ENCODE assay signal across 14 cellular contexts in the genomic region with DNA sequence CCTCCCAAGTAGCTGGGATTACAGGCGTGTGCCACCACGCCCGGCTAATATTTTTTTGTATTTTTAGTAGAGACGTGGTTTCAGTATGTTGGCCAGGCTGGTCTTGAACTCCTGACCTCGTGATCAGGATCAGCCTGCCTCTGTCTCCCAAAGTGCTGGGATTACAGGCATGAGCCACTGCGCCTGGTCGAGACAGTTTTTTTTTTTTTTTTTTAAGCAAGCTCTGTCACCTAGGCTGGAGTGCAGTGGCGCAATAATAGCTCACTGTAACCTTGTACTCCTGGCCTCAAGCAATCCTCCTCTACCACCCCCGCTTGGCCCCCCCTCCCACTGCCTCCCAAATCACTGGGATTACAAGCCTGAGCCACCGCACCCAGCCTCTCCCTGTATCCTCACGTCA. TPM values are rescaled to one million over a fixed set of nuclear protein-coding genes. Genes with fewer than 3 reads are reported as not detected.
"Had no signal": no experiment of that assay in that cellular context is flagged by ENCODE, and none has a peak within 500 bp of the region (broad histone marks: within the 10 kb centered on the region; RNA-seq: fewer than 3 reads in every experiment).

No MANE protein-coding gene starts in this region.

- H3K27me3 ChIP-seq: pancreas, thyroid gland had no signal

- DNase-seq: activated CD4-positive, alpha-beta T cell treated with anti-CD3 and anti-CD28 coated beads, Interleukin-2, amount 50 U/mL, for 4 hours; activated gamma-delta T cell; activated T-cell treated with anti-CD3 and anti-CD28 coated beads, Interleukin-2, amount 50 U/mL, for 72 hours; amygdala; erythroblast; heart right ventricle; kidney glomerular epithelial cell; naive thymus-derived CD8-positive, alpha-beta T cell; spleen; stimulated activated naive CD4-positive, alpha-beta T cell; thyroid gland had no signal

- H3K4me1 ChIP-seq: pancreas, thyroid gland had no signal

- H3K36me3 ChIP-seq: heart right ventricle, pancreas, spleen, thyroid gland had no signal

- H3K9me3 ChIP-seq: heart right ventricle, pancreas, spleen, thyroid gland had no signal

- ATAC-seq: activated T-cell treated with anti-CD3 and anti-CD28 coated beads, Interleukin-2, amount 50 U/mL, for 72 hours; heart right ventricle; naive thymus-derived CD8-positive, alpha-beta T cell; pancreas had no signal

- H3K27ac ChIP-seq: heart right ventricle, pancreas, spleen, thyroid gland had no signal

- H3K4me3 ChIP-seq: heart right ventricle, pancreas, spleen, thyroid gland had no signal

RNA-seq across cellular contexts. Expression of a gene that starts 9.0 kb away (rescaled TPM):
- total RNA-seq: activated CD8-positive, alpha-beta memory T cell treated with anti-CD3 and anti-CD28 coated beads for 36 hours; activated T-cell treated with anti-CD3 and anti-CD28 coated beads, Interleukin-2, amount 50 U/mL, for 72 hours; naive thymus-derived CD8-positive, alpha-beta T cell had no signal

RNA-seq across cellular contexts. Expression of a gene that starts 17.3 kb away (rescaled TPM):
- total RNA-seq: mesenteric fat pad, spleen, thyroid gland had no signal

RNA-seq across cellular contexts. Expression of a gene that starts 23.1 kb away (rescaled TPM):
- total RNA-seq: mesenteric fat pad had no signal
